ENCODE assay signal across 21 cellular contexts in genomic region chr14:93734086-93734822, GRCh38. TPM values are rescaled to one million over a fixed set of nuclear protein-coding genes. Genes with fewer than 3 reads are reported as not detected.
DNase-seq lines count a peak whose midpoint lies in the region; ATAC-seq and TF ChIP-seq lines count a peak whose summit lies in the region.
"Had no signal": no experiment of that assay in that cellular context is flagged by ENCODE, and none has a peak within 500 bp of the region (broad histone marks: within the 10 kb centered on the region; RNA-seq: fewer than 3 reads in every experiment).

No MANE protein-coding gene starts in this region.

- H3K4me3 ChIP-seq in Karpas-422 (ENCODE audit: low read length) (no peak overlapping the region), dorsolateral prefrontal cortex (no peak overlapping the region), testis (no peak overlapping the region)
- H3K4me3 ChIP-seq: breast epithelium, left ventricle myocardium inferior, prostate gland, uterus had no signal

- DNase-seq in activated T-cell treated with anti-CD3 and anti-CD28 coated beads, Interleukin-2, amount 50 U/mL, for 48 hours: peak; percentile 20
- DNase-seq in activated T-cell treated with anti-CD3 and anti-CD28 coated beads, Interleukin-2, amount 50 U/mL, for 72 hours: no peak
- DNase-seq in Karpas-422 (peak; percentile 72), dorsolateral prefrontal cortex (no peak), testis (peak; percentile 66), NCI-H524 treated with DMSO at 0.1 percent for 48 hours (lab: John Stamatoyannopoulos, UW) (no peak)
- DNase-seq in CD4-positive, alpha-beta T cell: no peak
- DNase-seq: activated CD4-positive, alpha-beta T cell treated with anti-CD3 and anti-CD28 coated beads, Interleukin-2, amount 10 ng/mL, durations not matched to agents 24 days and 14 days; activated naive CD8-positive, alpha-beta T cell treated with anti-CD3 and anti-CD28 coated beads for 36 hours; activated T-cell treated with anti-CD3 and anti-CD28 coated beads, Interleukin-2, amount 50 U/mL, for 24 hours; effector CD4-positive, alpha-beta T cell; left ventricle myocardium inferior; MM.1S; NCI-H2171; stimulated activated naive CD8-positive, alpha-beta T cell treated with anti-CD3 and anti-CD28 coated beads, Interleukin-15, amount 100 ng/mL, for 72 hours had no signal

- TF ChIP-seq POLR2A in testis (IDR thresholded peaks at IDR 0.05): no peak

- H3K27me3 ChIP-seq in Karpas-422 (ENCODE audit: low read length) (no peaks in the 10 kb centered on the region), dorsolateral prefrontal cortex (peaks cover 0 to 7% (median 0%) of the 10 kb centered on the region in 45 donors), testis (no peaks in the 10 kb centered on the region)
- no peaks in the 10 kb centered on the region for H3K27me3 ChIP-seq in CD4-positive, alpha-beta T cell (ENCODE audit: control insufficient read depth, insufficient read depth, low read length)
- H3K27me3 ChIP-seq: breast epithelium, uterus had no signal

- POLR2A ChIA-PET in CD4-positive, alpha-beta T cell (lab: Charles Lee): no interaction called here

- no peaks in the 10 kb centered on the region for H3K9me3 Mint-ChIP-seq in activated T-cell treated with anti-CD3 and anti-CD28 coated beads, Interleukin-2, amount 50 U/mL, for 72 hours
- H3K9me3 Mint-ChIP-seq in CD4-positive, alpha-beta T cell: no peaks in the 10 kb centered on the region
- H3K9me3 Mint-ChIP-seq: activated CD4-positive, alpha-beta T cell treated with anti-CD3 and anti-CD28 coated beads, Interleukin-2, amount 10 ng/mL, durations not matched to agents 24 days and 14 days; activated naive CD8-positive, alpha-beta T cell treated with anti-CD3 and anti-CD28 coated beads for 36 hours; activated T-cell treated with anti-CD3 and anti-CD28 coated beads, Interleukin-2, amount 50 U/mL, for 24 hours; stimulated activated naive CD8-positive, alpha-beta T cell treated with anti-CD3 and anti-CD28 coated beads, Interleukin-15, amount 100 ng/mL, for 72 hours had no signal

- H3K9me3 ChIP-seq in Karpas-422 (ENCODE audit: low read length) (no peaks in the 10 kb centered on the region), testis (no peaks in the 10 kb centered on the region)
- H3K9me3 ChIP-seq in CD4-positive, alpha-beta T cell (ENCODE audit: control insufficient read depth, low read length): no peaks in the 10 kb centered on the region
- H3K9me3 ChIP-seq: breast epithelium, left ventricle myocardium inferior, prostate gland, uterus had no signal

- no peak overlapping the region for H3K27ac Mint-ChIP-seq in activated T-cell treated with anti-CD3 and anti-CD28 coated beads, Interleukin-2, amount 50 U/mL, for 72 hours
- no peak overlapping the region for H3K27ac Mint-ChIP-seq in CD4-positive, alpha-beta T cell
- H3K27ac Mint-ChIP-seq: activated CD4-positive, alpha-beta T cell treated with anti-CD3 and anti-CD28 coated beads, Interleukin-2, amount 10 ng/mL, durations not matched to agents 24 days and 14 days; activated naive CD8-positive, alpha-beta T cell treated with anti-CD3 and anti-CD28 coated beads for 36 hours; activated T-cell treated with anti-CD3 and anti-CD28 coated beads, Interleukin-2, amount 50 U/mL, for 24 hours had no signal

- H3K36me3 ChIP-seq in Karpas-422 (ENCODE audit: insufficient read depth, low read length) (no peaks in the 10 kb centered on the region), testis (ENCODE audit: low read depth, missing control alignments) (no peaks in the 10 kb centered on the region)
- H3K36me3 ChIP-seq: breast epithelium, left ventricle myocardium inferior, prostate gland, uterus had no signal

- no peak overlapping the region for H3K4me3 Mint-ChIP-seq in activated T-cell treated with anti-CD3 and anti-CD28 coated beads, Interleukin-2, amount 50 U/mL, for 72 hours
- H3K4me3 Mint-ChIP-seq in CD4-positive, alpha-beta T cell: no peak overlapping the region
- H3K4me3 Mint-ChIP-seq: activated CD4-positive, alpha-beta T cell treated with anti-CD3 and anti-CD28 coated beads, Interleukin-2, amount 10 ng/mL, durations not matched to agents 24 days and 14 days; activated naive CD8-positive, alpha-beta T cell treated with anti-CD3 and anti-CD28 coated beads for 36 hours; activated T-cell treated with anti-CD3 and anti-CD28 coated beads, Interleukin-2, amount 50 U/mL, for 24 hours; stimulated activated naive CD8-positive, alpha-beta T cell treated with anti-CD3 and anti-CD28 coated beads, Interleukin-15, amount 100 ng/mL, for 72 hours had no signal

- no peaks in the 10 kb centered on the region for H3K79me2 ChIP-seq in Karpas-422 (ENCODE audit: low read length)

- no peak overlapping the region for H3K4me2 ChIP-seq in Karpas-422 (ENCODE audit: low read depth, low read length, poor library complexity, severe bottlenecking)

- no peaks in the 10 kb centered on the region for H3K9me2 ChIP-seq in Karpas-422 (replicated peaks; ENCODE audit: insufficient read depth, low read length)

- H3K4me1 Mint-ChIP-seq in activated T-cell treated with anti-CD3 and anti-CD28 coated beads, Interleukin-2, amount 50 U/mL, for 72 hours (ENCODE audit: low read depth): no peaks in the 10 kb centered on the region
- no peaks in the 10 kb centered on the region for H3K4me1 Mint-ChIP-seq in CD4-positive, alpha-beta T cell (ENCODE audit: low read depth)
- H3K4me1 Mint-ChIP-seq: activated CD4-positive, alpha-beta T cell treated with anti-CD3 and anti-CD28 coated beads, Interleukin-2, amount 10 ng/mL, durations not matched to agents 24 days and 14 days; activated naive CD8-positive, alpha-beta T cell treated with anti-CD3 and anti-CD28 coated beads for 36 hours; stimulated activated naive CD8-positive, alpha-beta T cell treated with anti-CD3 and anti-CD28 coated beads, Interleukin-15, amount 100 ng/mL, for 72 hours had no signal

- WGBS in testis, 2 donors: 63 to 75% methylated on average over 15 to 25 of the region's 25 CpGs

- intact Hi-C loops in dorsolateral prefrontal cortex (cut with DNase I) (loop anchor here in 1 of 2 donors (10.0 kb wide), 1 partner anchor 51 kb away; the partner anchor contains the start of gene PRIMA1), testis (cut with DNase I; ENCODE audit: low total_unique reads) (no loop called here)
- intact Hi-C loops in CD4-positive, alpha-beta T cell (cut with DNase I, micrococcal nuclease): no loop called here

- H2AFZ ChIP-seq in Karpas-422 (ENCODE audit: low read length): no peak overlapping the region

- H3K27me3 Mint-ChIP-seq in activated T-cell treated with anti-CD3 and anti-CD28 coated beads, Interleukin-2, amount 50 U/mL, for 72 hours (ENCODE audit: low read depth): no peaks in the 10 kb centered on the region
- peaks cover 9% of the 10 kb centered on the region for H3K27me3 Mint-ChIP-seq in CD4-positive, alpha-beta T cell
- H3K27me3 Mint-ChIP-seq: activated T-cell treated with anti-CD3 and anti-CD28 coated beads, Interleukin-2, amount 50 U/mL, for 24 hours had no signal

- no peaks in the 10 kb centered on the region for H4K20me1 ChIP-seq in Karpas-422 (ENCODE audit: insufficient read depth, low read depth, low read length)

- no peaks in the 10 kb centered on the region for H3K4me1 ChIP-seq in Karpas-422 (ENCODE audit: low read length)
- no peaks in the 10 kb centered on the region for H3K4me1 ChIP-seq in testis
- H3K4me1 ChIP-seq: breast epithelium, left ventricle myocardium inferior, prostate gland, uterus had no signal

- CTCF ChIA-PET in CD4-positive, alpha-beta T cell (lab: Charles Lee): no interaction called here

- no peak for TF ChIP-seq CTCF in dorsolateral prefrontal cortex (IDR thresholded peaks at IDR 0.05 in 54 of 56, conservative IDR thresholded peaks at IDR 0.05 in 2 of 56; ENCODE audit: low read depth in 1 of 56, partially characterized antibody in 56 of 56)
- TF ChIP-seq CTCF in testis (IDR thresholded peaks at IDR 0.05): no peak
- TF ChIP-seq CTCF in CD4-positive, alpha-beta T cell (IDR thresholded peaks at IDR 0.05): no peak

- H3K27ac ChIP-seq in Karpas-422 (ENCODE audit: low read length) (no peak overlapping the region), dorsolateral prefrontal cortex (peak overlapping the region in 56 of 59 donors; percentile 28 to 93 (median 79)), testis (no peak overlapping the region)
- H3K27ac ChIP-seq in CD4-positive, alpha-beta T cell (ENCODE audit: low read depth, low read length): no peak overlapping the region
- H3K27ac ChIP-seq: breast epithelium, left ventricle myocardium inferior, prostate gland had no signal

- no peak overlapping the region for H3K9ac ChIP-seq in Karpas-422 (ENCODE audit: low read length)

- no peak for ATAC-seq in activated T-cell treated with anti-CD3 and anti-CD28 coated beads, Interleukin-2, amount 50 U/mL, for 72 hours (replicated peaks in 1 of 2)
- ATAC-seq in HG03354 (IDR thresholded peaks at IDR 0.05; ENCODE audit: poor library complexity, severe bottlenecking, unreplicated experiment): no peak
- ATAC-seq in CD4-positive, alpha-beta T cell (ENCODE audit: poor library complexity): no peak
- ATAC-seq: stimulated activated naive CD8-positive, alpha-beta T cell treated with anti-CD3 and anti-CD28 coated beads, Interleukin-15, amount 100 ng/mL, for 72 hours had no signal

- H3K36me3 Mint-ChIP-seq in activated T-cell treated with anti-CD3 and anti-CD28 coated beads, Interleukin-2, amount 50 U/mL, for 72 hours (ENCODE audit: insufficient read depth in 2 of 2): no peaks in the 10 kb centered on the region
- H3K36me3 Mint-ChIP-seq in CD4-positive, alpha-beta T cell (ENCODE audit: low read depth): no peaks in the 10 kb centered on the region
- H3K36me3 Mint-ChIP-seq: activated naive CD8-positive, alpha-beta T cell treated with anti-CD3 and anti-CD28 coated beads for 36 hours had no signal

RNA-seq across cellular contexts. Expression of gene PRIMA1, which starts 54.0 kb away (rescaled TPM):
- total RNA-seq in activated T-cell treated with anti-CD3 and anti-CD28 coated beads, Interleukin-2, amount 50 U/mL, for 72 hours: not detected
- total RNA-seq in Karpas-422 (2014; rRNA removed; shearing (Covaris generic); ENCODE audit: low replicate concordance): not detected in 2 replicates
- total RNA-seq in dorsolateral prefrontal cortex (10 to 100 TPM in 75 of 120 experiments, 1 to 10 TPM in 45; 1.8 to 88.2 (median 11.1) TPM), testis (1 to 10 TPM; 2.1 to 3.4 TPM)
- 7.3 TPM for polyA plus RNA-seq in testis (ENCODE audit: insufficient read depth, low read depth, low replicate concordance)
- total RNA-seq in CD4-positive, alpha-beta T cell: not detected
- total RNA-seq: activated CD4-positive, alpha-beta T cell treated with anti-CD3 and anti-CD28 coated beads, Interleukin-2, amount 10 ng/mL, durations not matched to agents 24 days and 14 days; activated naive CD8-positive, alpha-beta T cell treated with anti-CD3 and anti-CD28 coated beads for 36 hours; myocyte; T-helper 2 cell treated with Interferon-gamma antibody and Interleukin-4, amounts not matched to agents 100 ng/mL and 5 ng/mL, for 36 hours had no signal

Comparison
In these comparisons a context has a peak if more than half of its experiments do, and no peak if none do; other contexts are left out.
1. DNase-seq: peak in activated T-cell treated with anti-CD3 and anti-CD28 coated beads, Interleukin-2, amount 50 U/mL, for 48 hours (2 of 2), Karpas-422 (single experiment) and testis (single experiment); none in activated T-cell treated with anti-CD3 and anti-CD28 coated beads, Interleukin-2, amount 50 U/mL, for 72 hours (0 of 2), dorsolateral prefrontal cortex (0 of 10), NCI-H524 treated with DMSO at 0.1 percent for 48 hours (single experiment) and CD4-positive, alpha-beta T cell (0 of 10).
2. H3K27ac ChIP-seq: peak in dorsolateral prefrontal cortex (56 of 59); none in Karpas-422 (single experiment), testis (0 of 2) and CD4-positive, alpha-beta T cell (single experiment).